Comparison of ENCODE assay signal across 11 cellular contexts in genomic region chr10:19576576-19576975, GRCh38.
"Had no signal": no experiment of that assay in that cellular context is flagged by ENCODE, and none has a peak within 500 bp of the region (broad histone marks: within the 10 kb centered on the region; RNA-seq: fewer than 3 reads in every experiment).

No MANE protein-coding gene starts in this region.

- H3K4me1 ChIP-seq: foreskin keratinocyte, stomach, transverse colon had no signal

- DNase-seq: effector memory CD8-positive, alpha-beta T cell; foreskin keratinocyte; left colon; naive thymus-derived CD4-positive, alpha-beta T cell; posterior cingulate gyrus; stimulated activated CD4-positive, alpha-beta T cell treated with anti-CD3 and anti-CD28 coated beads, Interleukin-2, amount 100 ng/mL, for 24 hours; stimulated activated naive CD4-positive, alpha-beta T cell; stomach; substantia nigra; transverse colon had no signal

- H3K36me3 ChIP-seq: stomach, thoracic aorta, transverse colon had no signal

- H3K27ac ChIP-seq: foreskin keratinocyte, stomach, thoracic aorta, transverse colon had no signal

- H3K9me3 ChIP-seq: stomach, thoracic aorta, transverse colon had no signal

- H3K4me3 ChIP-seq: stomach, thoracic aorta, transverse colon had no signal

- H3K27me3 ChIP-seq: foreskin keratinocyte, stomach, transverse colon had no signal
